ENCODE assay signal across 8 cellular contexts in genomic region chr15:60916674-60917468, GRCh38.
DNase-seq lines count a peak whose midpoint lies in the region; ATAC-seq and TF ChIP-seq lines count a peak whose summit lies in the region.

No MANE protein-coding gene starts in this region.

- intact Hi-C loops in activated CD4-positive, alpha-beta memory T cell treated with anti-CD3 and anti-CD28 coated beads for 36 hours (cut with micrococcal nuclease) = loop anchor here (1.0 to 5.0 kb wide), 5 partner anchors 18 to 408 kb away; no protein-coding TSS in a partner anchor

- DNase-seq in AG09319 (ENCODE audit: extremely low read depth, low read depth) = peak; percentile 66
- peak; percentile 75 for DNase-seq in NCI-H69 (lab: John Stamatoyannopoulos, UW)
- peak; percentile 93 for DNase-seq in activated CD4-positive, alpha-beta memory T cell treated with anti-CD3 and anti-CD28 coated beads for 36 hours
- DNase-seq in ecto neural progenitor cell (ENCODE audit: low spot score) = peak; percentile 81
- peak; percentile 88 to 90 for DNase-seq in lung microvascular endothelial cell (ENCODE audit: low read depth in 2 of 2)
- peak; percentile 78 for DNase-seq in stimulated activated CD8-positive, alpha-beta memory T cell treated with anti-CD3 and anti-CD28 coated beads, Interleukin-12 subunit alpha, Interleukin-12 subunit beta, amount 100 ng/mL, for 1 hour (ENCODE audit: low read depth)

- H3K9me3 Mint-ChIP-seq in activated CD4-positive, alpha-beta memory T cell treated with anti-CD3 and anti-CD28 coated beads for 36 hours = no peaks in the 10 kb centered on the region

- peaks cover 3% of the 10 kb centered on the region for H3K27me3 Mint-ChIP-seq in activated CD4-positive, alpha-beta memory T cell treated with anti-CD3 and anti-CD28 coated beads for 36 hours

- ATAC-seq in GM19025 (IDR thresholded peaks at IDR 0.05; ENCODE audit: low read depth, unreplicated experiment) (peak; percentile 91), HG03378 (IDR thresholded peaks at IDR 0.05; ENCODE audit: unreplicated experiment) (peak; percentile 86)

- peak overlapping the region; percentile 5 for H3K27ac Mint-ChIP-seq in activated CD4-positive, alpha-beta memory T cell treated with anti-CD3 and anti-CD28 coated beads for 36 hours

- peaks cover 25% of the 10 kb centered on the region for H3K4me1 Mint-ChIP-seq in activated CD4-positive, alpha-beta memory T cell treated with anti-CD3 and anti-CD28 coated beads for 36 hours (ENCODE audit: low read depth)

- no peak overlapping the region for H3K4me3 Mint-ChIP-seq in activated CD4-positive, alpha-beta memory T cell treated with anti-CD3 and anti-CD28 coated beads for 36 hours

- H3K36me3 Mint-ChIP-seq in activated CD4-positive, alpha-beta memory T cell treated with anti-CD3 and anti-CD28 coated beads for 36 hours = no peaks in the 10 kb centered on the region

- peak; percentile 85 for TF ChIP-seq CTCF in AG09319 (IDR thresholded peaks at IDR 0.05; ENCODE audit: low read depth, low read length)

- CTCF ChIA-PET in activated CD4-positive, alpha-beta memory T cell treated with anti-CD3 and anti-CD28 coated beads for 36 hours (lab: Charles Lee) = interaction anchor here (0.7 to 7.8 kb wide), 63 partner anchors 9 to 558 kb away, joined by 3 to 147 read pairs (median 5); partner anchors contain the start of gene ANXA2

- POLR2A ChIA-PET in activated CD4-positive, alpha-beta memory T cell treated with anti-CD3 and anti-CD28 coated beads for 36 hours (lab: Charles Lee) = interaction anchor here (0.9 to 1.6 kb wide), 6 partner anchors 16 to 336 kb away, joined by 3 to 6 read pairs (median 5); no protein-coding TSS in a partner anchor

Comparison
In these comparisons a context has a peak if more than half of its experiments do, and no peak if none do; other contexts are left out.
1. Peak in every context shown above with its lines: DNase-seq and ATAC-seq.